ENCODE assay signal across 14 cellular contexts in the genomic region with DNA sequence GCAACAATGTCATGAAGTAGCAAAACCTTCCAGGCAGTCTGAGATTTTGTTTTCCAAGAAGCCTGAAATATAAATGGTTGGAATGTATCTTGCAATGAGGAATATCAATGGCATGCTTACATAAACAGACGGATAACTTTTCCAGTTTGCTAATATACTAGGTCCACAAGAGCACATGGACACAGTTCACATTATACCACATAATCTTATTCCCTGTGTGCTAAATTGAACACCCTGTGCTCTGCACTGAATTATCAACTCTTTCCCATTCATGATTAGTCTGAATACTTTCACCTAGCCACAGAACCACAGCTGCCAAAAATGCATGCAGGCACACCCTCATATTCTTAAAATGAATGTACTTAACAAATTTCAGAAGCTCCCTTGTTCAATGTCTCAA.
DNase-seq lines count a peak whose midpoint lies in the region; ATAC-seq lines count a peak whose summit lies in the region.
"Had no signal": no experiment of that assay in that cellular context is flagged by ENCODE, and none has a peak within 500 bp of the region (broad histone marks: within the 10 kb centered on the region; RNA-seq: fewer than 3 reads in every experiment).

No MANE protein-coding gene starts in this region.

- ATAC-seq in sciatic nerve: peak; percentile 83
- ATAC-seq in activated CD4-positive, CD25-positive, alpha-beta regulatory T cell treated with anti-CD3 and anti-CD28 coated beads, Interleukin-2, amount 50 U/mL, for 24 hours: no peak
- no peak for ATAC-seq in GM18502 (IDR thresholded peaks at IDR 0.05; ENCODE audit: poor library complexity, unreplicated experiment)
- ATAC-seq: stimulated activated effector memory CD8-positive, alpha-beta T cell treated with anti-CD3 and anti-CD28 coated beads, Interleukin-12 subunit alpha, Interleukin-12 subunit beta, amount 100 ng/mL, for 72 hours had no signal

- DNase-seq in ELR (ENCODE audit: low read depth): peak; percentile 59
- peak; percentile 9 for DNase-seq in RPMI7951 (ENCODE audit: low read depth)
- peak; percentile 98 for DNase-seq in fibroblast of peridontal ligament (ENCODE audit: extremely low read depth)
- no peak for DNase-seq in sciatic nerve (ENCODE audit: low spot score)
- DNase-seq in activated CD8-positive, alpha-beta memory T cell treated with anti-CD3 and anti-CD28 coated beads, Interleukin-2, amount 50 U/mL, for 4 hours: no peak
- DNase-seq in posterior cingulate gyrus: no peak
- DNase-seq: activated CD8-positive, alpha-beta memory T cell treated with anti-CD3 and anti-CD28 coated beads, Interleukin-2, amount 50 U/mL, for 48 hours; CD4-positive, alpha-beta memory T cell; cortex of kidney; NCI-H345; stimulated activated CD4-positive, alpha-beta T cell treated with anti-CD3 and anti-CD28 coated beads, Interleukin-4, amount 100 ng/mL, for 1 hour had no signal

- intact Hi-C loops in sciatic nerve (cut with DNase I) (no loop called here), posterior cingulate gyrus (cut with DNase I) (no loop called here)

Comparison
In these comparisons a context has a peak if more than half of its experiments do, and no peak if none do; other contexts are left out.
1. DNase-seq: peak in ELR (single experiment), RPMI7951 (single experiment) and fibroblast of peridontal ligament (single experiment); none in sciatic nerve (single experiment), activated CD8-positive, alpha-beta memory T cell treated with anti-CD3 and anti-CD28 coated beads, Interleukin-2, amount 50 U/mL, for 4 hours (single experiment) and posterior cingulate gyrus (0 of 10).